In the genomic region with DNA sequence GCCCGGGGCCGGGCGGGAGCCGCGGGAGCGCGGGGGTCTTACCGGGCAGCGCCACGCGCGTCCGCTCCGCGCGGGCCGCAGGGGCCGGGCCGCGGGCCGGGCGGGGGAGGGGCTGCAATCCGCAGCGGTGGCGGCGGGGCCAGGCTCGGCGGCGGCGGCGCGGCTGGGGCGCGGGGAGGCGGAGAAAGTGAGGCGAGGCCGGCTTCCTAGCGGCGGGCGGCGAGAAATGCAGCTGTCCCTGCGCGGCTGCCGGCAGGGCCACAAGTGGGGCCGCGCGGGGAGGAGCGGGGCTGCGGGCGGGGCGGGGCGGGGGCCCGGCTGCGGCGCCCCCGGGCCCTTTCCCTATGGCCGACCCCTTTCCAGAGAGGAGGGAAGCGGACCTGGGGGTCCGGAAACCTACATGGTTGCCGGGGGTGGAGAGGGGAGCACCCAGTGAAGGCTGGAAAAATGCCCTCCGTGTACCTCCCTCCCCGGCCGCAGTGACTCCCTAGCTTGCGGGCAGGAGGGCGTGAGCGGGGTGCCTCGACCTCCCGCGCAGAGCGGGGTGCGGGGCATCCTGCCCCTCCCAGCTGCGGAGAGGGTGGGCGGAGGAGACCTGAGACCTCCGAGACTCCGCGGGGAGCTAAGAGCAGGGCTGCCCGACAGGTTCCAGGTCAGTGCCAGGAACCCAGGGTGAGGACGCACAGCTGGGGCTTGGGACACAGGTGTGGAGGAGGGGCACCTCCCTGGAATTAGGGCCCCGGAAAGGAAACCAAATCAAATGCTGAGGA, we compare ENCODE assay signal across 1 cellular context.
TF ChIP-seq lines count a peak whose summit lies in the region.

A gene with protein sequence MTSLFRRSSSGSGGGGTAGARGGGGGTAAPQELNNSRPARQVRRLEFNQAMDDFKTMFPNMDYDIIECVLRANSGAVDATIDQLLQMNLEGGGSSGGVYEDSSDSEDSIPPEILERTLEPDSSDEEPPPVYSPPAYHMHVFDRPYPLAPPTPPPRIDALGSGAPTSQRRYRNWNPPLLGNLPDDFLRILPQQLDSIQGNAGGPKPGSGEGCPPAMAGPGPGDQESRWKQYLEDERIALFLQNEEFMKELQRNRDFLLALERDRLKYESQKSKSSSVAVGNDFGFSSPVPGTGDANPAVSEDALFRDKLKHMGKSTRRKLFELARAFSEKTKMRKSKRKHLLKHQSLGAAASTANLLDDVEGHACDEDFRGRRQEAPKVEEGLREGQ (minus strand): TSS at position 230 of the 770 bp plus-strand sequence. CDS start 69,848 bp downstream, outside the sequence.

TF ChIP-seq in K562, 482 proteins besides CTCF, POLR2A, EP300 and RAD21 (continued from another document):
- TF ChIP-seq, protein P1, sequence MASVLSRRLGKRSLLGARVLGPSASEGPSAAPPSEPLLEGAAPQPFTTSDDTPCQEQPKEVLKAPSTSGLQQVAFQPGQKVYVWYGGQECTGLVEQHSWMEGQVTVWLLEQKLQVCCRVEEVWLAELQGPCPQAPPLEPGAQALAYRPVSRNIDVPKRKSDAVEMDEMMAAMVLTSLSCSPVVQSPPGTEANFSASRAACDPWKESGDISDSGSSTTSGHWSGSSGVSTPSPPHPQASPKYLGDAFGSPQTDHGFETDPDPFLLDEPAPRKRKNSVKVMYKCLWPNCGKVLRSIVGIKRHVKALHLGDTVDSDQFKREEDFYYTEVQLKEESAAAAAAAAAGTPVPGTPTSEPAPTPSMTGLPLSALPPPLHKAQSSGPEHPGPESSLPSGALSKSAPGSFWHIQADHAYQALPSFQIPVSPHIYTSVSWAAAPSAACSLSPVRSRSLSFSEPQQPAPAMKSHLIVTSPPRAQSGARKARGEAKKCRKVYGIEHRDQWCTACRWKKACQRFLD (CRISPR knock-in tag; IDR thresholded peaks at IDR 0.05): no peak
- TF ChIP-seq, protein P2, sequence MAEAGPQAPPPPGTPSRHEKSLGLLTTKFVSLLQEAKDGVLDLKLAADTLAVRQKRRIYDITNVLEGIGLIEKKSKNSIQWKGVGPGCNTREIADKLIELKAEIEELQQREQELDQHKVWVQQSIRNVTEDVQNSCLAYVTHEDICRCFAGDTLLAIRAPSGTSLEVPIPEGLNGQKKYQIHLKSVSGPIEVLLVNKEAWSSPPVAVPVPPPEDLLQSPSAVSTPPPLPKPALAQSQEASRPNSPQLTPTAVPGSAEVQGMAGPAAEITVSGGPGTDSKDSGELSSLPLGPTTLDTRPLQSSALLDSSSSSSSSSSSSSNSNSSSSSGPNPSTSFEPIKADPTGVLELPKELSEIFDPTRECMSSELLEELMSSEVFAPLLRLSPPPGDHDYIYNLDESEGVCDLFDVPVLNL (CRISPR knock-in tag; IDR thresholded peaks at IDR 0.05; ENCODE audit: low read depth): no peak
- TF ChIP-seq ZBED1 (IDR thresholded peaks at IDR 0.05): no peak
- no peak for TF ChIP-seq CBX5 (IDR thresholded peaks at IDR 0.05; ENCODE audit: borderline replicate concordance, low read depth)
- peak; percentile 32; the same call in 1 of the 2 replicates for TF ChIP-seq RB1 (IDR thresholded peaks at IDR 0.05; ENCODE audit: low read depth)
- TF ChIP-seq MAZ (CRISPR knock-in tag; conservative IDR thresholded peaks at IDR 0.05 in 1 of 2, IDR thresholded peaks at IDR 0.05 in 1 of 2): peak in 1 of 2 experiments; percentile 24; a peak in 1 of 4 replicates
- peak; percentile 47; the same call in 1 of the 2 replicates for TF ChIP-seq ZBTB7A (IDR thresholded peaks at IDR 0.05; ENCODE audit: borderline replicate concordance, control insufficient read depth, low read depth, low read length)
- no peak for TF ChIP-seq HCFC1 (IDR thresholded peaks at IDR 0.05; ENCODE audit: low read depth, low read length)
